Comparison of ENCODE assay signal across 8 cellular contexts in genomic region chr12:48717252-48717695, GRCh38. TPM values are rescaled to one million over a fixed set of nuclear protein-coding genes. Genes with fewer than 3 reads are reported as not detected.
A peak's percentile ranks its signal among the peaks of the same experiment; 100 is the strongest.
DNase-seq lines count a peak whose midpoint lies in the region; ATAC-seq and TF ChIP-seq lines count a peak whose summit lies in the region.

No MANE protein-coding gene starts in this region.

- ATAC-seq in GM18502 (IDR thresholded peaks at IDR 0.05; ENCODE audit: poor library complexity, unreplicated experiment) (peak; percentile 5), GM21515 (IDR thresholded peaks at IDR 0.05; ENCODE audit: unreplicated experiment) (no peak)
- ATAC-seq in naive thymus-derived CD8-positive, alpha-beta T cell, result no peak

- peaks cover 8 to 25% (median 15%) of the 10 kb centered on the region in 9 donors for H3K9me3 Mint-ChIP-seq in naive thymus-derived CD8-positive, alpha-beta T cell

- H3K36me3 ChIP-seq in OCI-LY3 (replicated peaks; ENCODE audit: low read depth, low read length) (peaks cover 19% of the 10 kb centered on the region), ectodermal cell (ENCODE audit: control insufficient read depth, insufficient read depth, low read length) (peaks cover 16% of the 10 kb centered on the region)

- WGBS in ectodermal cell, 2 experiments, result 23% methylated on average over 21 of the region's 21 CpGs

- H3K4me3 ChIP-seq in OCI-LY3 (ENCODE audit: low read length) (peak overlapping the region; percentile 95), ectodermal cell (ENCODE audit: insufficient read depth, low read depth, low read length) (peak overlapping the region; percentile 98)

- H3K79me2 ChIP-seq in OCI-LY3 (ENCODE audit: low read length), result peaks cover 49% of the 10 kb centered on the region

- H3K27me3 ChIP-seq in OCI-LY3 (ENCODE audit: low read depth, low read length) (no peaks in the 10 kb centered on the region), ectodermal cell (ENCODE audit: control insufficient read depth, insufficient read depth, low read length, poor library complexity, severe bottlenecking) (no peaks in the 10 kb centered on the region)

- DNase-seq in naive thymus-derived CD8-positive, alpha-beta T cell, result no peak
- DNase-seq in SHP77 (lab: John Stamatoyannopoulos, UW) (no peak), NOMO-1 treated with dmso at 0.1 percent for 144 hours (lab: John Stamatoyannopoulos, UW; ENCODE audit: unreplicated experiment) (no peak)

- H3K27ac Mint-ChIP-seq in naive thymus-derived CD8-positive, alpha-beta T cell, result peak overlapping the region; percentile 96 to 100 (median 99)

- peaks cover 19 to 47% (median 40%) of the 10 kb centered on the region in 4 donors for H3K4me1 Mint-ChIP-seq in naive thymus-derived CD8-positive, alpha-beta T cell

- H2AFZ ChIP-seq in OCI-LY3 (ENCODE audit: low read depth, low read length), result peak overlapping the region; percentile 26

- peaks cover 14% of the 10 kb centered on the region; the same call in 1 of the 2 replicates for H4K20me1 ChIP-seq in OCI-LY3 (ENCODE audit: insufficient read depth, low read length)

- H3K4me3 Mint-ChIP-seq in naive thymus-derived CD8-positive, alpha-beta T cell, result peak overlapping the region; percentile 87 to 98 (median 97)

- H3K27ac ChIP-seq in 22Rv1, result peak overlapping the region; percentile 99
- H3K27ac ChIP-seq in OCI-LY3 (ENCODE audit: low read length), result peak overlapping the region; percentile 85
- H3K27ac ChIP-seq in ectodermal cell (ENCODE audit: insufficient read depth, low read depth, low read length, poor library complexity, severe bottlenecking), result peak overlapping the region; percentile 95

- H3K27me3 Mint-ChIP-seq in naive thymus-derived CD8-positive, alpha-beta T cell, result no peaks in the 10 kb centered on the region

- peaks cover 14 to 37% (median 24%) of the 10 kb centered on the region in 3 donors for H3K36me3 Mint-ChIP-seq in naive thymus-derived CD8-positive, alpha-beta T cell

- H3K9me3 ChIP-seq in OCI-LY3 (ENCODE audit: insufficient read depth, low read length) (no peaks in the 10 kb centered on the region), ectodermal cell (ENCODE audit: control insufficient read depth, low read length) (no peaks in the 10 kb centered on the region)

- peak overlapping the region; percentile 93 for H3K9ac ChIP-seq in OCI-LY3 (ENCODE audit: low read length)

- TF ChIP-seq CTCF in 22Rv1 (IDR thresholded peaks at IDR 0.05), result no peak
- TF ChIP-seq CTCF in OCI-LY3 (IDR thresholded peaks at IDR 0.05; ENCODE audit: low read depth, low read length), result no peak

- POLR2A ChIA-PET in naive thymus-derived CD8-positive, alpha-beta T cell (lab: Charles Lee), result interaction anchor here (0.6 to 3.0 kb wide), 3 partner anchors 35 to 432 kb away, joined by 4 to 23 read pairs (median 8); partner anchors contain the start of genes DDX23 and KANSL2

- H3K4me2 ChIP-seq in OCI-LY3 (ENCODE audit: low read length), result peak overlapping the region; percentile 70

- H3K4me1 ChIP-seq in OCI-LY3 (ENCODE audit: low read length) (peaks cover 14% of the 10 kb centered on the region), ectodermal cell (ENCODE audit: control insufficient read depth, insufficient read depth, low read length) (peaks cover 7% of the 10 kb centered on the region)

RNA-seq across cellular contexts. Expression of gene CCNT1, which starts 0.8 kb away (rescaled TPM):
- 36.1 TPM for polyA plus RNA-seq in ectodermal cell (2013, experiment 1 of 4)
- polyA plus RNA-seq in ectodermal cell (2013, experiment 2 of 4), result 42.5 TPM
- 27.5 TPM for polyA plus RNA-seq in ectodermal cell (2013, experiment 3 of 4)
- 30.2 TPM for polyA plus RNA-seq in ectodermal cell (2013, experiment 4 of 4)
- total RNA-seq in naive thymus-derived CD8-positive, alpha-beta T cell, result 10 to 100 TPM; 65.5 to 66.5 TPM
- 10 to 100 TPM; 12.9 to 22.6 (median 12.9) TPM for polyA plus RNA-seq in naive thymus-derived CD8-positive, alpha-beta T cell

RNA-seq across cellular contexts. Expression of gene KANSL2, which starts 35.2 kb away (rescaled TPM):
- 55.7 TPM for polyA plus RNA-seq in ectodermal cell (2013, experiment 1 of 4)
- 55.4 TPM for polyA plus RNA-seq in ectodermal cell (2013, experiment 2 of 4)
- 54.5 TPM for polyA plus RNA-seq in ectodermal cell (2013, experiment 3 of 4)
- 54.4 TPM for polyA plus RNA-seq in ectodermal cell (2013, experiment 4 of 4)
- total RNA-seq in naive thymus-derived CD8-positive, alpha-beta T cell, result 10 to 100 TPM; 83.3 to 92.4 TPM
- 10 to 100 TPM; 21.0 to 30.2 (median 27.4) TPM for polyA plus RNA-seq in naive thymus-derived CD8-positive, alpha-beta T cell
